Comparison of ENCODE assay signal across 27 cellular contexts in the genomic region with DNA sequence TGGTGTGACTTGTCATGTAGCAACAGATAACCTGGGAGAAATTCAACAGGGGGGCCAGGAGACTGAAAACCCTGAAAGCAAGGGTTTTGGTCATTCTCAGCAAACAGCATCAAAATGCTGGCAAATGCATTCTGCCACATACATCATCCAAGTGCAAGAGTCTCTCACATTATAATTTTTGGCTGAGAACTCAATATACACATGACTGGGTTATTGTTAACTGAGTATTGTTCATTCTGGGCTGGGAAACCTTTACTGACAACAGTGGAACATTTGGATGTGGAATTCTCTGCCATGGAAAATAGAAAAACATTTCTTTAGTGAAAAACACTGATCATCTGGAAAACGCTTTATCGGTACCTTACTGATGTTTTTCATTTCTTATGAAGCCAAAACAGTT.
"Had no signal": no experiment of that assay in that cellular context is flagged by ENCODE, and none has a peak within 500 bp of the region (broad histone marks: within the 10 kb centered on the region; RNA-seq: fewer than 3 reads in every experiment).

No MANE protein-coding gene starts in this region.

- H3K27ac ChIP-seq: coronary artery, esophagus muscularis mucosa, pancreas, psoas muscle, right atrium auricular region, uterus had no signal

- H3K36me3 Mint-ChIP-seq: activated CD8-positive, alpha-beta memory T cell treated with anti-CD3 and anti-CD28 coated beads, Interleukin-2, amount 10 ng/mL, durations not matched to agents 7 days and 5 days; activated naive CD4-positive, alpha-beta T cell treated with anti-CD3 and anti-CD28 coated beads, Interleukin-2, amount 50 U/mL, for 24 hours; memory B cell; naive thymus-derived CD8-positive, alpha-beta T cell; type B pancreatic cell had no signal

- H3K4me1 Mint-ChIP-seq: neural crest cell had no signal

- H3K9me3 ChIP-seq: esophagus muscularis mucosa, pancreas, psoas muscle, right atrium auricular region, uterus had no signal

- ATAC-seq: activated CD8-positive, alpha-beta memory T cell treated with anti-CD3 and anti-CD28 coated beads, Interleukin-2, amount 10 ng/mL, durations not matched to agents 7 days and 5 days; activated CD8-positive, alpha-beta T cell treated with anti-CD3 and anti-CD28 coated beads for 36 hours; activated naive CD8-positive, alpha-beta T cell treated with anti-CD3 and anti-CD28 coated beads, Interleukin-2, amount 50 U/mL, for 24 hours; naive thymus-derived CD8-positive, alpha-beta T cell; T-helper 17 cell had no signal

- H3K9me3 Mint-ChIP-seq: activated CD4-positive, alpha-beta T cell treated with anti-CD3 and anti-CD28 coated beads, Interleukin-2, amount 10 ng/mL, durations not matched to agents 7 days and 5 days; activated CD8-positive, alpha-beta T cell treated with anti-CD3 and anti-CD28 coated beads for 36 hours; activated naive CD4-positive, alpha-beta T cell treated with anti-CD3 and anti-CD28 coated beads, Interleukin-2, amount 50 U/mL, for 24 hours; activated naive CD8-positive, alpha-beta T cell treated with anti-CD3 and anti-CD28 coated beads, Interleukin-2, amount 50 U/mL, for 24 hours; activated T-helper 2 cell treated with anti-CD3 and anti-CD28 coated beads, Interferon-gamma antibody, Interleukin-2, Interleukin-4, amounts not matched to agents 10 μg/mL and 5 μg/mL and 100 μg/mL, durations not matched to agents 14 hours and 24 hours and 36 hours; endodermal cell; memory B cell; naive thymus-derived CD8-positive, alpha-beta T cell; neural crest cell; type B pancreatic cell had no signal

- H3K27ac Mint-ChIP-seq: activated CD4-positive, alpha-beta T cell treated with anti-CD3 and anti-CD28 coated beads, Interleukin-2, amount 10 ng/mL, durations not matched to agents 7 days and 5 days; activated CD8-positive, alpha-beta memory T cell treated with anti-CD3 and anti-CD28 coated beads, Interleukin-2, amount 10 ng/mL, durations not matched to agents 7 days and 5 days; activated CD8-positive, alpha-beta T cell treated with anti-CD3 and anti-CD28 coated beads for 36 hours; activated naive CD4-positive, alpha-beta T cell treated with anti-CD3 and anti-CD28 coated beads, Interleukin-2, amount 50 U/mL, for 24 hours; activated naive CD8-positive, alpha-beta T cell treated with anti-CD3 and anti-CD28 coated beads, Interleukin-2, amount 50 U/mL, for 24 hours; activated T-helper 2 cell treated with anti-CD3 and anti-CD28 coated beads, Interferon-gamma antibody, Interleukin-2, Interleukin-4, amounts not matched to agents 10 μg/mL and 5 μg/mL and 100 μg/mL, durations not matched to agents 14 hours and 24 hours and 36 hours; endodermal cell; memory B cell; naive thymus-derived CD8-positive, alpha-beta T cell; T-helper 17 cell; type B pancreatic cell had no signal

- H3K4me3 Mint-ChIP-seq: activated CD4-positive, alpha-beta T cell treated with anti-CD3 and anti-CD28 coated beads, Interleukin-2, amount 10 ng/mL, durations not matched to agents 7 days and 5 days; activated CD8-positive, alpha-beta memory T cell treated with anti-CD3 and anti-CD28 coated beads, Interleukin-2, amount 10 ng/mL, durations not matched to agents 7 days and 5 days; activated CD8-positive, alpha-beta T cell treated with anti-CD3 and anti-CD28 coated beads for 36 hours; activated naive CD4-positive, alpha-beta T cell treated with anti-CD3 and anti-CD28 coated beads, Interleukin-2, amount 50 U/mL, for 24 hours; activated naive CD8-positive, alpha-beta T cell treated with anti-CD3 and anti-CD28 coated beads, Interleukin-2, amount 50 U/mL, for 24 hours; endodermal cell; memory B cell; naive thymus-derived CD8-positive, alpha-beta T cell; neural crest cell; T-helper 17 cell; type B pancreatic cell had no signal

- H3K27me3 ChIP-seq: esophagus muscularis mucosa, pancreas, right atrium auricular region, uterus had no signal

- H3K4me3 ChIP-seq: coronary artery, esophagus muscularis mucosa, pancreas, psoas muscle, right atrium auricular region, uterus had no signal

- DNase-seq: activated CD4-positive, alpha-beta T cell treated with anti-CD3 and anti-CD28 coated beads, Interleukin-2, amount 10 ng/mL, durations not matched to agents 7 days and 5 days; activated CD4-positive, CD25-positive, alpha-beta regulatory T cell treated with anti-CD3 and anti-CD28 coated beads, Interleukin-2, amount 50 U/mL, for 72 hours; activated CD8-positive, alpha-beta memory T cell treated with anti-CD3 and anti-CD28 coated beads, Interleukin-2, amount 10 ng/mL, durations not matched to agents 7 days and 5 days; activated CD8-positive, alpha-beta T cell treated with anti-CD3 and anti-CD28 coated beads for 36 hours; activated naive CD8-positive, alpha-beta T cell treated with anti-CD3 and anti-CD28 coated beads, Interleukin-2, amount 50 U/mL, for 24 hours; activated T-cell treated with anti-CD3 and anti-CD28 coated beads, Interleukin-2, amount 50 U/mL, for 48 hours; cerebellar nuclear complex; foreskin melanocyte; glutamatergic neuron; naive thymus-derived CD8-positive, alpha-beta T cell; psoas muscle; stimulated activated CD4-positive, alpha-beta T cell treated with anti-CD3 and anti-CD28 coated beads, Interleukin-15, amount 100 ng/mL, for 24 hours; stimulated activated CD4-positive, alpha-beta T cell treated with anti-CD3 and anti-CD28 coated beads, Interleukin-2, amount 100 ng/mL, for 24 hours; stimulated activated naive CD4-positive, alpha-beta T cell; T-helper 17 cell; T1000; uterus had no signal

- H3K27me3 Mint-ChIP-seq: type B pancreatic cell had no signal
